In genomic region chr3:155991847-155992246, GRCh38 we compare ENCODE assay signal across 27 cellular contexts.
"Had no signal": no experiment of that assay in that cellular context is flagged by ENCODE, and none has a peak within 500 bp of the region (broad histone marks: within the 10 kb centered on the region; RNA-seq: fewer than 3 reads in every experiment).

No MANE protein-coding gene starts in this region.

- H2AFZ ChIP-seq: parathyroid adenoma had no signal

- H3K4me3 ChIP-seq: coronary artery, gastrocnemius medialis, lung, mucosa of descending colon, neural progenitor cell, right lobe of liver, smooth muscle cell, stomach, testis, tibial artery, upper lobe of left lung had no signal

- H3K4me1 ChIP-seq: gastrocnemius medialis, parathyroid adenoma, right lobe of liver, stomach, tibial artery, upper lobe of left lung had no signal

- H3K27ac Mint-ChIP-seq: effector memory CD8-positive, alpha-beta T cell; memory B cell; naive B cell; natural killer cell treated with Interleukin-12 subunit alpha and Interleukin-12 subunit beta and Interleukin-15 and Interleukin-18, amount 100 ng/mL, for 72 hours; neural progenitor cell; progenitor cell of endocrine pancreas had no signal

- H3K9me3 Mint-ChIP-seq: effector memory CD8-positive, alpha-beta T cell; memory B cell; mesothelial cell of epicardium; naive B cell; natural killer cell treated with Interleukin-12 subunit alpha and Interleukin-12 subunit beta and Interleukin-15 and Interleukin-18, amount 100 ng/mL, for 72 hours; neural progenitor cell had no signal

- H3K27me3 ChIP-seq: gastrocnemius medialis, neural progenitor cell, right lobe of liver, stomach, testis, tibial artery, upper lobe of left lung had no signal

- H3K4me3 Mint-ChIP-seq: effector memory CD8-positive, alpha-beta T cell; memory B cell; mesothelial cell of epicardium; naive B cell; natural killer cell treated with Interleukin-12 subunit alpha and Interleukin-12 subunit beta and Interleukin-15 and Interleukin-18, amount 100 ng/mL, for 72 hours; neural progenitor cell had no signal

- H3K4me2 ChIP-seq: neural progenitor cell, smooth muscle cell had no signal

- H3K9ac ChIP-seq: neural progenitor cell, parathyroid adenoma had no signal

- H3K9me3 ChIP-seq: gastrocnemius medialis, mucosa of descending colon, right lobe of liver, stomach, testis, tibial artery, upper lobe of left lung had no signal

- H3K36me3 ChIP-seq: gastrocnemius medialis, neural progenitor cell, right lobe of liver, stomach, tibial artery, upper lobe of left lung had no signal

- H3K27ac ChIP-seq: coronary artery, gastrocnemius medialis, neural progenitor cell, parathyroid adenoma, right lobe of liver, stomach, testis, tibial artery, upper lobe of left lung had no signal

- DNase-seq: dermis blood vessel endothelial cell; effector memory CD8-positive, alpha-beta T cell; gastrocnemius medialis; head of caudate nucleus; kidney; mucosa of descending colon; naive B cell; right lobe of liver; stimulated activated CD4-positive, alpha-beta T cell treated with anti-CD3 and anti-CD28 coated beads, Interleukin-12 subunit alpha, Interleukin-12 subunit beta, amount 100 ng/mL, for 4 hours; stimulated activated CD4-positive, alpha-beta T cell treated with anti-CD3 and anti-CD28 coated beads, Interleukin-1b, Interleukin-23, amount 100 ng/mL, for 48 hours; stimulated activated CD4-positive, alpha-beta T cell treated with anti-CD3 and anti-CD28 coated beads, Interleukin-4, amount 100 ng/mL, for 1 hour; stimulated activated CD8-positive, alpha-beta memory T cell treated with anti-CD3 and anti-CD28 coated beads, Interleukin-4, amount 100 ng/mL, for 48 hours; stimulated activated naive CD4-positive, alpha-beta T cell; stomach; testis; tibial artery; upper lobe of left lung had no signal

- H3K4me1 Mint-ChIP-seq: memory B cell, naive B cell had no signal

- H3K79me2 ChIP-seq: parathyroid adenoma had no signal

- ATAC-seq: effector memory CD8-positive, alpha-beta T cell; gastrocnemius medialis; left lobe of liver; mucosa of descending colon; natural killer cell treated with Interleukin-12 subunit alpha and Interleukin-12 subunit beta and Interleukin-15 and Interleukin-18, amount 100 ng/mL, for 72 hours; right lobe of liver had no signal
